ENCODE assay signal across 16 cellular contexts in genomic region chr5:1200495-1201326, GRCh38. TPM values are rescaled to one million over a fixed set of nuclear protein-coding genes. Genes with fewer than 3 reads are reported as not detected.
DNase-seq lines count a peak whose midpoint lies in the region; ATAC-seq, FAIRE-seq and TF ChIP-seq lines count a peak whose summit lies in the region.
"Had no signal": no experiment of that assay in that cellular context is flagged by ENCODE, and none has a peak within 500 bp of the region (broad histone marks: within the 10 kb centered on the region; RNA-seq: fewer than 3 reads in every experiment).

No MANE protein-coding gene starts in this region.

- H3K27ac ChIP-seq in RWPE2 (ENCODE audit: poor library complexity, severe bottlenecking) (no peak overlapping the region), kidney (ENCODE audit: low read depth in 2 of 2, low read length in 2 of 2) (peak overlapping the region in 1 of 2 donors; percentile 22), small intestine (ENCODE audit: low read depth in 1 of 2, low read length in 1 of 2) (peak overlapping the region; percentile 62 to 99), testis (no peak overlapping the region)
- H3K27ac ChIP-seq: A549, C4-2B had no signal

- DNase-seq in left cardiac atrium (peak; percentile 10), left ventricle myocardium superior (no peak), RWPE2 (ENCODE audit: low spot score) (peak; percentile 55), kidney (peak; percentile 70), small intestine (peak; percentile 37), testis (no peak), GM12892 (ENCODE audit: insufficient read length) (no peak)
- DNase-seq in NK-92 treated with Interleukin-12 subunit alpha and Interleukin-12 subunit beta, amount 100 ng/mL, for 24 hours (lab: John Stamatoyannopoulos, UW): no peak
- DNase-seq: H9, NCI-H1105 treated with DMSO at 0.1 percent for 48 hours, NCI-H1930 had no signal

- H3K4me3 ChIP-seq in RWPE2 (ENCODE audit: severe bottlenecking) (no peak overlapping the region), kidney (ENCODE audit: low read length in 2 of 2) (peak overlapping the region in 1 of 2 donors; percentile 35), small intestine (ENCODE audit: low read depth in 1 of 2, low read length in 2 of 2) (peak overlapping the region in 1 of 2 donors; percentile 84), testis (no peak overlapping the region)
- H3K4me3 ChIP-seq: A549 had no signal

- no peak overlapping the region for H3K9ac ChIP-seq in kidney (ENCODE audit: low read length in 2 of 2)

- no peaks in the 10 kb centered on the region for H3K9me3 ChIP-seq in RWPE2 (ENCODE audit: severe bottlenecking)
- H3K9me3 ChIP-seq in kidney (ENCODE audit: control insufficient read depth in 1 of 2, low read length in 2 of 2): no peaks in the 10 kb centered on the region
- no peaks in the 10 kb centered on the region for H3K9me3 ChIP-seq in small intestine (ENCODE audit: control insufficient read depth, low read depth)
- no peaks in the 10 kb centered on the region for H3K9me3 ChIP-seq in testis
- H3K9me3 ChIP-seq: A549 had no signal

- TF ChIP-seq POLR2A in testis (IDR thresholded peaks at IDR 0.05) (no peak), GM12892 (IDR thresholded peaks at IDR 0.05; ENCODE audit: low read depth, low read length) (no peak)

- no peak for FAIRE-seq in kidney (lab: Jason Lieb, UNC)
- no peak for FAIRE-seq in small intestine (lab: Jason Lieb, UNC)
- no peak for FAIRE-seq in GM12892 (lab: Jason Lieb, UNC)
- FAIRE-seq: A549 had no signal

- H3K36me3 ChIP-seq in RWPE2 (ENCODE audit: low read depth) (no peaks in the 10 kb centered on the region), kidney (ENCODE audit: control insufficient read depth in 1 of 2, insufficient read depth in 2 of 2, low read length in 2 of 2) (no peaks in the 10 kb centered on the region), small intestine (ENCODE audit: control insufficient read depth in 2 of 2, insufficient read depth in 2 of 2, low read length in 2 of 2) (peaks cover 0 to 4% of the 10 kb centered on the region in 2 donors), testis (ENCODE audit: low read depth, missing control alignments) (no peaks in the 10 kb centered on the region)

- TF ChIP-seq CTCF in RWPE2 (IDR thresholded peaks at IDR 0.05; ENCODE audit: poor library complexity, severe bottlenecking) (no peak), kidney (IDR thresholded peaks at IDR 0.05; ENCODE audit: borderline replicate concordance, extremely low read depth, insufficient read depth) (no peak), testis (IDR thresholded peaks at IDR 0.05) (no peak)

- intact Hi-C loops in left cardiac atrium (cut with DNase I): no loop called here
- intact Hi-C loops in left ventricle myocardium superior (cut with micrococcal nuclease): no loop called here
- intact Hi-C loops in kidney (cut with DNase I): no loop called here
- intact Hi-C loops in testis (cut with DNase I; ENCODE audit: low total_unique reads): no loop called here

- H3K4me1 ChIP-seq in RWPE2 (ENCODE audit: insufficient read depth, poor library complexity, severe bottlenecking) (no peaks in the 10 kb centered on the region), kidney (ENCODE audit: control insufficient read depth in 1 of 2, insufficient read depth in 1 of 2, low read depth in 1 of 2, low read length in 2 of 2) (peaks cover 0 to 2% of the 10 kb centered on the region in 2 donors), small intestine (ENCODE audit: control insufficient read depth in 2 of 2, insufficient read depth in 1 of 2, low read depth in 1 of 2, low read length in 1 of 2) (no peaks in the 10 kb centered on the region), testis (peaks cover 9% of the 10 kb centered on the region)
- H3K4me1 ChIP-seq: A549 had no signal

- WGBS in small intestine, 3 donors: 24 to 57% (median 33%) methylated on average over 28 of the region's 28 CpGs
- WGBS in testis, 2 donors: 81 to 82% methylated on average over 5 to 28 of the region's 28 CpGs

- H3K27me3 ChIP-seq in RWPE2 (ENCODE audit: insufficient read depth, poor library complexity, severe bottlenecking) (peaks cover 26% of the 10 kb centered on the region), small intestine (ENCODE audit: control insufficient read depth in 2 of 2, insufficient read depth in 2 of 2, low read length in 2 of 2) (no peaks in the 10 kb centered on the region), testis (no peaks in the 10 kb centered on the region)

- ATAC-seq in left cardiac atrium (no peak), left ventricle myocardium superior (no peak), RWPE2 (ENCODE audit: low read depth) (no peak)

RNA-seq across cellular contexts. Expression of gene SLC6A19, which starts 0.7 kb away (rescaled TPM):
- total RNA-seq in left cardiac atrium (not detected), left ventricle myocardium superior (not detected), kidney (2.2 TPM), testis (under 1 TPM; 0.16 to 0.68 TPM)
- polyA plus RNA-seq in kidney (ENCODE audit: insufficient read depth, low read depth, low replicate concordance) (69.3 TPM), small intestine (100 to 1,000 TPM in 2 of 3 donors, 10 to 100 TPM in 1; 56.3 to 199 (median 192) TPM), testis (ENCODE audit: insufficient read depth, low read depth, low replicate concordance) (0.28 TPM)
- not detected for polyA plus RNA-seq in GM12892 (2012; ENCODE audit: missing spikeins)
- total RNA-seq: H9, HT1080, LHCN-M2 had no signal
- polyA plus RNA-seq: IgD-negative memory B cell had no signal

RNA-seq across cellular contexts. Expression of gene SLC6A18, which starts 24.5 kb away (rescaled TPM):
- total RNA-seq in left cardiac atrium (not detected), left ventricle myocardium superior (not detected), kidney (not detected), testis (under 1 TPM in 1 of 2 donors, not detected in 1; 0.24 TPM)
- polyA plus RNA-seq in kidney (ENCODE audit: insufficient read depth, low read depth, low replicate concordance) (1.5 TPM), small intestine (under 1 TPM in 1 of 3 donors, not detected in 2; 0.04 TPM), testis (ENCODE audit: insufficient read depth, low read depth, low replicate concordance) (not detected)
- polyA plus RNA-seq in GM12892 (2012; ENCODE audit: missing spikeins): not detected
- total RNA-seq: H9, HT1080, LHCN-M2 had no signal
- polyA plus RNA-seq: A549, IgD-negative memory B cell had no signal

Comparison
In these comparisons a context has a peak if more than half of its experiments do, and no peak if none do; other contexts are left out.
1. DNase-seq: peak in left cardiac atrium (single experiment), RWPE2 (single experiment), kidney (single experiment) and small intestine (single experiment); none in left ventricle myocardium superior (single experiment), testis (single experiment), NK-92 treated with Interleukin-12 subunit alpha and Interleukin-12 subunit beta, amount 100 ng/mL, for 24 hours (single experiment) and GM12892 (single experiment).
2. H3K27ac ChIP-seq: peak in small intestine (2 of 2); none in RWPE2 (single experiment) and testis (0 of 2).